ENCODE assay signal across 31 cellular contexts in the genomic region with DNA sequence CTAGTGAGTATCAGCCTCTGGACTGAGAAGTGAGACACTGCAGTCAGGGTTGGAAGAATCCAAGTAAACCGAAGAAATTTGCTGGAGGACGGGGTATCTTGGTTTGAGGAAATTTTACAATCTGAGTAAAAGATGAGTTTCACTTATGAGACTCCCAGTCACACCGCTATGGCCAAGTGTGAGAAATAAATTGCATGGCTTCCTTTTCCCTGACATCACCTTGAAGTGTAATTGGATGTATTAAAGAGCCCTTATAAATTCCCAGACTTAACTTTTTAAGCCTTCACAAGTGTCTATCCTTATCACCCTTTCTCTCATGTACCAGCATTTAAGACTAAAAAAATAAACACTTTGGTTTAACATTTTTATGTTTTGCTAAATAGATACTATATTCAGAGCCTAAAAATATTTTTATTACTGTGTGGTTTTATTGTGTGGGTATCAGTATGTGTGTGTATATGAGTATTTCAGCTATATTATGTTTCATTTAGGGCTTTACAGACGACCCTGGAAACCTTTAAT. TPM values are rescaled to one million over a fixed set of nuclear protein-coding genes. Genes with fewer than 3 reads are reported as not detected.
DNase-seq lines count a peak whose midpoint lies in the region; ATAC-seq, FAIRE-seq and TF ChIP-seq lines count a peak whose summit lies in the region.
"Had no signal": no experiment of that assay in that cellular context is flagged by ENCODE, and none has a peak within 500 bp of the region (broad histone marks: within the 10 kb centered on the region; RNA-seq: fewer than 3 reads in every experiment).

No MANE protein-coding gene starts in this region.

- peak; percentile 23 for FAIRE-seq in astrocyte (lab: Jason Lieb, UNC)
- FAIRE-seq: HTR-8/SVneo had no signal

- intact Hi-C loops in CD14-positive monocyte (cut with micrococcal nuclease) (loop anchor here in 1 of 2 donors (10.0 kb wide), 1 partner anchor 63 kb away; no protein-coding TSS in a partner anchor), transverse colon (cut with DNase I; ENCODE audit: low total_unique reads) (no loop called here)

- H4K20me1 ChIP-seq in astrocyte (ENCODE audit: insufficient read depth, low read length): peaks cover 81% of the 10 kb centered on the region

- H3K4me1 ChIP-seq in astrocyte (ENCODE audit: insufficient read depth, low read length) (peaks cover 6% of the 10 kb centered on the region), transverse colon (peaks cover 12 to 64% (median 19%) of the 10 kb centered on the region in 4 donors)

- CTCF ChIA-PET in activated CD8-positive, alpha-beta memory T cell treated with anti-CD3 and anti-CD28 coated beads, Interleukin-2, amount 10 ng/mL, durations not matched to agents 7 days and 5 days (lab: Charles Lee): no interaction called here

- no peak overlapping the region for H3K4me2 ChIP-seq in astrocyte (ENCODE audit: low read length)
- H3K4me2 ChIP-seq: SK-N-SH had no signal

- H2AFZ ChIP-seq in astrocyte (ENCODE audit: low read depth, low read length): no peak overlapping the region

- 65 to 72% methylated on average over 3 to 4 of the region's 4 CpGs for WGBS in transverse colon (ENCODE audit: low coverage in 1 of 2), 2 donors

- H3K4me3 Mint-ChIP-seq in CD14-positive monocyte: no peak overlapping the region
- H3K4me3 Mint-ChIP-seq in astrocyte (ENCODE audit: unreplicated experiment): no peak overlapping the region
- H3K4me3 Mint-ChIP-seq in naive thymus-derived CD8-positive, alpha-beta T cell: peak overlapping the region in 4 of 10 donors; percentile 7 to 44 (median 14)
- no peak overlapping the region for H3K4me3 Mint-ChIP-seq in activated CD8-positive, alpha-beta memory T cell treated with anti-CD3 and anti-CD28 coated beads, Interleukin-2, amount 10 ng/mL, durations not matched to agents 7 days and 5 days
- H3K4me3 Mint-ChIP-seq: T-helper 1 cell treated with Interleukin-12 subunit alpha and Interleukin-12 subunit beta and Interleukin-4 antibody, amounts not matched to agents 30 μg/mL and 1 μg/mL, for 36 hours had no signal

- peaks cover 99% of the 10 kb centered on the region for H3K79me2 ChIP-seq in astrocyte (ENCODE audit: insufficient read depth, low read length)

- H3K27ac Mint-ChIP-seq in CD14-positive monocyte (peak overlapping the region in 6 of 7 donors; percentile 2 to 88 (median 72)), astrocyte (ENCODE audit: unreplicated experiment) (no peak overlapping the region)
- H3K27ac Mint-ChIP-seq in naive thymus-derived CD8-positive, alpha-beta T cell: peak overlapping the region in 7 of 10 donors; percentile 3 to 70 (median 24)
- H3K27ac Mint-ChIP-seq in activated CD8-positive, alpha-beta memory T cell treated with anti-CD3 and anti-CD28 coated beads, Interleukin-2, amount 10 ng/mL, durations not matched to agents 7 days and 5 days: no peak overlapping the region
- H3K27ac Mint-ChIP-seq: T-helper 1 cell treated with Interleukin-12 subunit alpha and Interleukin-12 subunit beta and Interleukin-4 antibody, amounts not matched to agents 30 μg/mL and 1 μg/mL, for 36 hours had no signal

- H3K27ac ChIP-seq in astrocyte (ENCODE audit: low read depth, low read length): no peak overlapping the region
- no peak overlapping the region for H3K27ac ChIP-seq in transverse colon
- H3K27ac ChIP-seq: heart left ventricle, psoas muscle, sigmoid colon, testis, vagina had no signal

- DNase-seq in CD14-positive monocyte (ENCODE audit: low spot score) (no peak), EH (ENCODE audit: low read depth) (peak; percentile 59), astrocyte (ENCODE audit: low read depth) (peak; percentile 32), transverse colon (no peak), GM03348 (ENCODE audit: low spot score) (no peak)
- no peak for DNase-seq in naive thymus-derived CD8-positive, alpha-beta T cell
- no peak for DNase-seq in activated CD8-positive, alpha-beta memory T cell treated with anti-CD3 and anti-CD28 coated beads, Interleukin-2, amount 10 ng/mL, durations not matched to agents 7 days and 5 days
- DNase-seq: activated CD4-positive, alpha-beta T cell treated with anti-CD3 and anti-CD28 coated beads for 1 hour; activated CD8-positive, alpha-beta memory T cell treated with anti-CD3 and anti-CD28 coated beads for 24 hours; activated T-cell treated with anti-CD3 and anti-CD28 coated beads, Interleukin-2, amount 50 U/mL, for 1 hour; amygdala; cortex of kidney; foreskin fibroblast; heart left ventricle; KG1; kidney glomerular epithelial cell; mammary epithelial cell; MM.1S; NCI-H1417; NCI-H2081 treated with DMSO at 0.1 percent for 48 hours; nucleus accumbens; psoas muscle; sigmoid colon; SK-N-SH; stimulated activated CD4-positive, alpha-beta T cell treated with anti-CD3 and anti-CD28 coated beads, Interleukin-4, amount 100 ng/mL, for 4 hours; stimulated activated naive CD4-positive, alpha-beta T cell; testis had no signal

- peaks cover 0 to 2% (median 0%) of the 10 kb centered on the region in 7 donors for H3K9me3 Mint-ChIP-seq in CD14-positive monocyte
- H3K9me3 Mint-ChIP-seq in astrocyte (ENCODE audit: unreplicated experiment): no peaks in the 10 kb centered on the region
- H3K9me3 Mint-ChIP-seq in naive thymus-derived CD8-positive, alpha-beta T cell: no peaks in the 10 kb centered on the region
- H3K9me3 Mint-ChIP-seq in activated CD8-positive, alpha-beta memory T cell treated with anti-CD3 and anti-CD28 coated beads, Interleukin-2, amount 10 ng/mL, durations not matched to agents 7 days and 5 days (ENCODE audit: low read depth): no peaks in the 10 kb centered on the region
- H3K9me3 Mint-ChIP-seq: T-helper 1 cell treated with Interleukin-12 subunit alpha and Interleukin-12 subunit beta and Interleukin-4 antibody, amounts not matched to agents 30 μg/mL and 1 μg/mL, for 36 hours had no signal

- H3K4me1 Mint-ChIP-seq in CD14-positive monocyte (peaks cover 85% of the 10 kb centered on the region), astrocyte (ENCODE audit: low read depth, unreplicated experiment) (peaks cover 27% of the 10 kb centered on the region)
- H3K4me1 Mint-ChIP-seq in naive thymus-derived CD8-positive, alpha-beta T cell: peaks cover 49 to 98% (median 94%) of the 10 kb centered on the region in 4 donors
- H3K4me1 Mint-ChIP-seq in activated CD8-positive, alpha-beta memory T cell treated with anti-CD3 and anti-CD28 coated beads, Interleukin-2, amount 10 ng/mL, durations not matched to agents 7 days and 5 days: peaks cover 36% of the 10 kb centered on the region

- no peak for ATAC-seq in naive thymus-derived CD8-positive, alpha-beta T cell
- no peak for ATAC-seq in GM18861 (IDR thresholded peaks at IDR 0.05; ENCODE audit: unreplicated experiment)
- no peak for ATAC-seq in activated CD8-positive, alpha-beta memory T cell treated with anti-CD3 and anti-CD28 coated beads, Interleukin-2, amount 10 ng/mL, durations not matched to agents 7 days and 5 days
- ATAC-seq: heart left ventricle, psoas muscle had no signal

- H3K36me3 ChIP-seq in astrocyte (ENCODE audit: insufficient read depth, low read length): no peaks in the 10 kb centered on the region
- H3K36me3 ChIP-seq in transverse colon: no peaks in the 10 kb centered on the region
- H3K36me3 ChIP-seq: heart left ventricle, sigmoid colon, vagina had no signal

- POLR2A ChIA-PET in naive thymus-derived CD8-positive, alpha-beta T cell (lab: Charles Lee): interaction anchor here (0.5 to 1.2 kb wide), 2 partner anchors 23 to 94 kb away, joined by 3 to 4 read pairs; no protein-coding TSS in a partner anchor

- TF ChIP-seq EP300 in transverse colon (IDR thresholded peaks at IDR 0.05; ENCODE audit: low read depth): no peak

- no peak for TF ChIP-seq CTCF in CD14-positive monocyte (IDR thresholded peaks at IDR 0.05)
- TF ChIP-seq CTCF in astrocyte (IDR thresholded peaks at IDR 0.05; ENCODE audit: insufficient read depth, low read depth, low read length): no peak
- no peak for TF ChIP-seq CTCF in transverse colon (IDR thresholded peaks at IDR 0.05)

- in situ Hi-C loops in transverse colon (cut with MboI; ENCODE audit: low pct_ligation_motif_present in 1 of 4, low pct_unique_long_range_greater_than_20kb in 1 of 4, low sequenced_read_pairs in 3 of 4): no loop called here

- H3K36me3 Mint-ChIP-seq in CD14-positive monocyte (peaks cover 13 to 20% of the 10 kb centered on the region in 2 donors), astrocyte (ENCODE audit: low read depth, unreplicated experiment) (no peaks in the 10 kb centered on the region)
- H3K36me3 Mint-ChIP-seq in naive thymus-derived CD8-positive, alpha-beta T cell: peaks cover 0 to 8% (median 5%) of the 10 kb centered on the region in 3 donors
- peaks cover 17% of the 10 kb centered on the region for H3K36me3 Mint-ChIP-seq in activated CD8-positive, alpha-beta memory T cell treated with anti-CD3 and anti-CD28 coated beads, Interleukin-2, amount 10 ng/mL, durations not matched to agents 7 days and 5 days

- H3K27me3 ChIP-seq in astrocyte (ENCODE audit: insufficient read depth, low read length): no peaks in the 10 kb centered on the region
- no peaks in the 10 kb centered on the region for H3K27me3 ChIP-seq in transverse colon
- H3K27me3 ChIP-seq: heart left ventricle, sigmoid colon, testis, vagina had no signal

- H3K9ac ChIP-seq in astrocyte (ENCODE audit: low read length): no peak overlapping the region
- H3K9ac ChIP-seq: SK-N-SH had no signal

- no peaks in the 10 kb centered on the region for H3K27me3 Mint-ChIP-seq in CD14-positive monocyte (ENCODE audit: low read depth in 3 of 3)
- no peaks in the 10 kb centered on the region for H3K27me3 Mint-ChIP-seq in astrocyte (ENCODE audit: low read depth, unreplicated experiment)
- no peaks in the 10 kb centered on the region for H3K27me3 Mint-ChIP-seq in naive thymus-derived CD8-positive, alpha-beta T cell
- H3K27me3 Mint-ChIP-seq in activated CD8-positive, alpha-beta memory T cell treated with anti-CD3 and anti-CD28 coated beads, Interleukin-2, amount 10 ng/mL, durations not matched to agents 7 days and 5 days: no peaks in the 10 kb centered on the region

- H3K4me3 ChIP-seq in astrocyte (ENCODE audit: insufficient read depth, low read depth, low read length): no peak overlapping the region
- H3K4me3 ChIP-seq in transverse colon: no peak overlapping the region
- H3K4me3 ChIP-seq: heart left ventricle, psoas muscle, sigmoid colon, testis, vagina had no signal

- H3K9me3 ChIP-seq in astrocyte (ENCODE audit: insufficient read depth, low read depth, low read length) (no peaks in the 10 kb centered on the region), transverse colon (no peaks in the 10 kb centered on the region)
- H3K9me3 ChIP-seq: heart left ventricle, psoas muscle, sigmoid colon, SK-N-SH, testis, vagina had no signal

- no peak for TF ChIP-seq POLR2A in transverse colon (IDR thresholded peaks at IDR 0.05)

RNA-seq across cellular contexts. Expression of a gene that starts 23.8 kb away (rescaled TPM):
- 100 to 1,000 TPM in 1 of 2 donors, 10 to 100 TPM in 1; 91.4 to 122 TPM for polyA plus RNA-seq in CD14-positive monocyte
- total RNA-seq in astrocyte (38.1 and 40.1 TPM in 2 replicates), transverse colon (10 to 100 TPM; 56.1 to 93.0 (median 73.7) TPM)
- 100 to 1,000 TPM; 128 to 136 TPM for total RNA-seq in naive thymus-derived CD8-positive, alpha-beta T cell
- 10 to 100 TPM; 31.6 to 42.9 (median 36.9) TPM for polyA plus RNA-seq in naive thymus-derived CD8-positive, alpha-beta T cell
- total RNA-seq in activated CD8-positive, alpha-beta memory T cell treated with anti-CD3 and anti-CD28 coated beads, Interleukin-2, amount 10 ng/mL, durations not matched to agents 7 days and 5 days: 10 to 100 TPM; 50.5 to 67.1 TPM

Comparison
In these comparisons a context has a peak if more than half of its experiments do, and no peak if none do; other contexts are left out.
1. DNase-seq: peak in EH (single experiment) and astrocyte (single experiment); none in CD14-positive monocyte (single experiment), naive thymus-derived CD8-positive, alpha-beta T cell (0 of 10), transverse colon (single experiment), GM03348 (single experiment) and activated CD8-positive, alpha-beta memory T cell treated with anti-CD3 and anti-CD28 coated beads, Interleukin-2, amount 10 ng/mL, durations not matched to agents 7 days and 5 days (single experiment).
2. H3K27ac Mint-ChIP-seq: peak in CD14-positive monocyte (6 of 7) and naive thymus-derived CD8-positive, alpha-beta T cell (7 of 10); none in astrocyte (single experiment) and activated CD8-positive, alpha-beta memory T cell treated with anti-CD3 and anti-CD28 coated beads, Interleukin-2, amount 10 ng/mL, durations not matched to agents 7 days and 5 days (single experiment).